In genomic region chr4:114226968-114227760, GRCh38 we compare ENCODE assay signal across 15 cellular contexts.
DNase-seq lines count a peak whose midpoint lies in the region; ATAC-seq, FAIRE-seq and TF ChIP-seq lines count a peak whose summit lies in the region.
"Had no signal": no experiment of that assay in that cellular context is flagged by ENCODE, and none has a peak within 500 bp of the region (broad histone marks: within the 10 kb centered on the region; RNA-seq: fewer than 3 reads in every experiment).

No MANE protein-coding gene starts in this region.

- H3K4me3 ChIP-seq in cardiac fibroblast (replicated peaks in 1 of 2; ENCODE audit: low read depth in 2 of 2, low read length in 2 of 2): no peak overlapping the region

- TF ChIP-seq CTCF in cardiac fibroblast (IDR thresholded peaks at IDR 0.05; ENCODE audit: low read depth, low read length): no peak
- no peak for TF ChIP-seq CTCF in RWPE1 (conservative IDR thresholded peaks at IDR 0.05; ENCODE audit: low read depth)

- no peak for DNase-seq in GM18507 (ENCODE audit: extremely low spot score, insufficient read length, low read depth)
- peak; percentile 2 to 50 for DNase-seq in cardiac fibroblast (ENCODE audit: low read depth in 2 of 2)
- no peak for DNase-seq in NCI-H2107 (lab: John Stamatoyannopoulos, UW)
- DNase-seq in RWPE1 (ENCODE audit: low spot score): no peak
- DNase-seq in stimulated activated naive CD8-positive, alpha-beta T cell treated with anti-CD3 and anti-CD28 coated beads, Interleukin-15, Interleukin-2, amounts not matched to agents 100 U/mL and 50 U/mL, for 24 hours: no peak
- DNase-seq in DMS153 treated with DMSO at 0.1 percent for 48 hours (lab: John Stamatoyannopoulos, UW; ENCODE audit: unreplicated experiment): no peak
- DNase-seq: activated CD4-positive, alpha-beta T cell treated with anti-CD3 and anti-CD28 coated beads, Interleukin-2, amount 50 U/mL, for 48 hours; activated naive CD4-positive, alpha-beta T cell treated with Interleukin-2 at 50 U/mL for 16 hours; DND-41; occipital lobe; stimulated activated CD4-positive, alpha-beta T cell treated with anti-CD3 and anti-CD28 coated beads, Interleukin-12 subunit alpha, Interleukin-12 subunit beta, amount 100 ng/mL, for 4 hours; stimulated activated CD8-positive, alpha-beta memory T cell treated with anti-CD3 and anti-CD28 coated beads, Interleukin-4, amount 100 ng/mL, for 48 hours had no signal

- FAIRE-seq in GM18507 (lab: Jason Lieb, UNC): peak; percentile 12
- FAIRE-seq: RCC 7860 had no signal

- CTCF ChIA-PET in RWPE1 (lab: Yijun Ruan, JAX): no interaction called here

- no peak overlapping the region for H3K27ac ChIP-seq in RWPE1

- POLR2A ChIA-PET in RWPE1 (lab: Yijun Ruan, JAX; ENCODE audit: low non-redundant PET): no interaction called here

- peak; percentile 65 for ATAC-seq in GM21367 (IDR thresholded peaks at IDR 0.05; ENCODE audit: unreplicated experiment)
- peak; percentile 99 for ATAC-seq in HG03066 (IDR thresholded peaks at IDR 0.05; ENCODE audit: low read depth, unreplicated experiment)
- ATAC-seq in stimulated activated naive CD8-positive, alpha-beta T cell treated with anti-CD3 and anti-CD28 coated beads, Interleukin-15, Interleukin-2, amounts not matched to agents 100 U/mL and 50 U/mL, for 24 hours: no peak

Comparison
In these comparisons a context has a peak if more than half of its experiments do, and no peak if none do; other contexts are left out.
1. DNase-seq: peak in cardiac fibroblast (2 of 2); none in GM18507 (single experiment), NCI-H2107 (single experiment), RWPE1 (single experiment), stimulated activated naive CD8-positive, alpha-beta T cell treated with anti-CD3 and anti-CD28 coated beads, Interleukin-15, Interleukin-2, amounts not matched to agents 100 U/mL and 50 U/mL, for 24 hours (single experiment) and DMS153 treated with DMSO at 0.1 percent for 48 hours (single experiment).